Comparison of ENCODE assay signal across 8 cellular contexts in genomic region chr17:16406742-16407674, GRCh38. TPM values are rescaled to one million over a fixed set of nuclear protein-coding genes. Genes with fewer than 3 reads are reported as not detected.
A peak's percentile ranks its signal among the peaks of the same experiment; 100 is the strongest.
DNase-seq lines count a peak whose midpoint lies in the region; ATAC-seq and TF ChIP-seq lines count a peak whose summit lies in the region.

No MANE protein-coding gene starts in this region.

- H3K9me3 ChIP-seq in BE2C (no peaks in the 10 kb centered on the region), adipocyte (ENCODE audit: control insufficient read depth, low read length) (no peaks in the 10 kb centered on the region)

- peak overlapping the region; percentile 61 for H3K4me3 ChIP-seq in BE2C (ENCODE audit: low read depth, low read length)
- peak overlapping the region; percentile 48 for H3K4me3 ChIP-seq in HFF-Myc (replicated peaks; ENCODE audit: low read depth, low read length)
- H3K4me3 ChIP-seq in adipocyte (ENCODE audit: low read length), result peak overlapping the region; percentile 79
- H3K4me3 ChIP-seq in iPS-11a (ENCODE audit: low read depth, low read length), result peak overlapping the region; percentile 48
- H3K4me3 ChIP-seq in skin epidermis, result peak overlapping the region; percentile 21 to 44 (median 41)

- peaks cover 4% of the 10 kb centered on the region; the same call in 1 of the 2 replicates for H3K4me1 ChIP-seq in BE2C
- peaks cover 8% of the 10 kb centered on the region for H3K4me1 ChIP-seq in adipocyte (ENCODE audit: control insufficient read depth, insufficient read depth, low read length)

- peak overlapping the region in 12 of 21 experiments; percentile 7 to 80 (median 56) for H3K27ac ChIP-seq in skin epidermis

- TF ChIP-seq CTCF in BE2C (IDR thresholded peaks at IDR 0.05; ENCODE audit: low read depth, low read length) (no peak), HFF-Myc (IDR thresholded peaks at IDR 0.05; ENCODE audit: low read depth, low read length, missing control alignments) (no peak)

- H3K27me3 ChIP-seq in BE2C, result no peaks in the 10 kb centered on the region
- no peaks in the 10 kb centered on the region for H3K27me3 ChIP-seq in adipocyte (replicated peaks; ENCODE audit: control insufficient read depth, insufficient read depth, low read length)

- ATAC-seq in GM19397 (IDR thresholded peaks at IDR 0.05; ENCODE audit: unreplicated experiment), result no peak

- DNase-seq in BE2C (peak; percentile 57), HFF-Myc (ENCODE audit: extremely low read depth, low read depth) (no peak), adipocyte (ENCODE audit: low read depth) (peak; percentile 52), NCI-H2029 (lab: John Stamatoyannopoulos, UW) (no peak), NCI-H2107 (lab: John Stamatoyannopoulos, UW) (no peak)

- peak overlapping the region; percentile 70 for H3K9ac ChIP-seq in adipocyte (ENCODE audit: low read length)

- no peaks in the 10 kb centered on the region for H3K36me3 ChIP-seq in BE2C
- H3K36me3 ChIP-seq in adipocyte (ENCODE audit: control insufficient read depth, insufficient read depth, low read length, severe bottlenecking), result no peaks in the 10 kb centered on the region

RNA-seq across cellular contexts. Expression of gene TRPV2, which starts 8.4 kb away (rescaled TPM):
- 3.6 TPM for polyA plus RNA-seq in BE2C (2012; ENCODE audit: insufficient read depth, insufficient read length, low read depth)

RNA-seq across cellular contexts. Expression of gene UBB, which starts 26.1 kb away (rescaled TPM):
- 1,644 TPM for polyA plus RNA-seq in BE2C (2012; ENCODE audit: insufficient read depth, insufficient read length, low read depth)

RNA-seq across cellular contexts. Expression of gene CENPV, which starts 53.7 kb away (rescaled TPM):
- polyA plus RNA-seq in BE2C (2012; ENCODE audit: insufficient read depth, insufficient read length, low read depth), result 66.5 TPM

Comparison
In these comparisons a context has a peak if more than half of its experiments do, and no peak if none do; other contexts are left out.
1. DNase-seq: peak in BE2C (single experiment) and adipocyte (single experiment); none in HFF-Myc (single experiment), NCI-H2029 (single experiment) and NCI-H2107 (single experiment).
2. Peak in every context shown above with its lines, with median percentiles within 50 percentile points of each other: H3K4me3 ChIP-seq.